27 cellular contexts compared by ENCODE assay signal in genomic region chr9:70450735-70451134, GRCh38.
"Had no signal": no experiment of that assay in that cellular context is flagged by ENCODE, and none has a peak within 500 bp of the region (broad histone marks: within the 10 kb centered on the region; RNA-seq: fewer than 3 reads in every experiment).

No MANE protein-coding gene starts in this region.

- DNase-seq: stimulated activated CD4-positive, alpha-beta T cell treated with anti-CD3 and anti-CD28 coated beads, Interleukin-2, amount 100 ng/mL, for 48 hours; stimulated activated CD4-positive, alpha-beta T cell treated with anti-CD3 and anti-CD28 coated beads, Interleukin-4, amount 100 ng/mL, for 1 hour; stimulated activated CD4-positive, alpha-beta T cell treated with anti-CD3 and anti-CD28 coated beads, Interleukin-4, amount 100 ng/mL, for 24 hours; stimulated activated CD4-positive, alpha-beta T cell treated with anti-CD3 and anti-CD28 coated beads, Interleukin-4, amount 100 ng/mL, for 4 hours; stimulated activated CD8-positive, alpha-beta memory T cell treated with anti-CD3 and anti-CD28 coated beads, Interleukin-4, amount 100 ng/mL, for 48 hours; stimulated activated naive B cell treated with anti-CD40 and anti-IgM and Interleukin-4, amounts not matched to agents 10 μg/mL and 1 μg/mL and 100 μg/mL, for 72 hours; stimulated activated naive CD4-positive, alpha-beta T cell; stimulated activated naive CD4-positive, alpha-beta T cell treated with Interleukin-2 at 50 U/mL for 16 hours; stimulated activated naive CD8-positive, alpha-beta T cell treated with anti-CD3 and anti-CD28 coated beads, Interleukin-15, amount 100 ng/mL, for 72 hours; stimulated activated naive CD8-positive, alpha-beta T cell treated with anti-CD3 and anti-CD28 coated beads, Interleukin-15, Interleukin-2, amounts not matched to agents 100 U/mL and 50 U/mL, for 24 hours; stomach; substantia nigra; testis; thyroid gland; tibial artery; transverse colon; trophoblast cell; upper lobe of left lung; upper lobe of right lung; uterus had no signal

- H3K36me3 ChIP-seq: stomach, suprapubic skin, thoracic aorta, thyroid gland, tibial artery, tibial nerve, transverse colon, upper lobe of left lung, upper lobe of right lung, uterus, vagina had no signal

- ATAC-seq: stimulated activated effector memory CD8-positive, alpha-beta T cell treated with anti-CD3 and anti-CD28 coated beads, Interleukin-12 subunit alpha, Interleukin-12 subunit beta, amount 100 ng/mL, for 72 hours; stimulated activated memory B cell treated with anti-CD40 and anti-IgM and Interleukin-4, amounts not matched to agents 10 μg/mL and 1 μg/mL and 100 μg/mL, for 72 hours; stimulated activated naive B cell treated with anti-CD40 and anti-IgM and Interleukin-4, amounts not matched to agents 10 μg/mL and 1 μg/mL and 100 μg/mL, for 72 hours; stimulated activated naive CD8-positive, alpha-beta T cell treated with anti-CD3 and anti-CD28 coated beads, Interleukin-15, amount 100 ng/mL, for 72 hours; stimulated activated naive CD8-positive, alpha-beta T cell treated with anti-CD3 and anti-CD28 coated beads, Interleukin-15, Interleukin-2, amounts not matched to agents 100 U/mL and 50 U/mL, for 24 hours; upper lobe of right lung had no signal

- H3K27me3 ChIP-seq: stomach, suprapubic skin, testis, thyroid gland, tibial artery, tibial nerve, transverse colon, upper lobe of left lung, upper lobe of right lung, uterus, vagina had no signal

- H3K9me3 ChIP-seq: stomach, suprapubic skin, testis, thoracic aorta, thyroid gland, tibial artery, tibial nerve, transverse colon, upper lobe of left lung, upper lobe of right lung, uterus, vagina had no signal

- H3K27ac ChIP-seq: stomach, suprapubic skin, testis, thoracic aorta, thyroid gland, tibial artery, tibial nerve, transverse colon, upper lobe of left lung, upper lobe of right lung, uterus, vagina had no signal

- H3K4me3 ChIP-seq: stomach, suprapubic skin, testis, thoracic aorta, thyroid gland, tibial artery, tibial nerve, transverse colon, upper lobe of left lung, upper lobe of right lung, uterus, vagina had no signal

- FAIRE-seq: urothelium cell line had no signal

- H3K4me1 ChIP-seq: suprapubic skin, testis, upper lobe of right lung, uterus had no signal
